Comparison of ENCODE assay signal across 7 cellular contexts in genomic region chr17:44344939-44345496, GRCh38. TPM values are rescaled to one million over a fixed set of nuclear protein-coding genes. Genes with fewer than 3 reads are reported as not detected.
DNase-seq lines count a peak whose midpoint lies in the region; ATAC-seq and TF ChIP-seq lines count a peak whose summit lies in the region.

GRN (plus strand) TSS chr17:44345302; CDS start chr17:44349165, 3,863 bp downstream.

- no peaks in the 10 kb centered on the region for H3K9me3 ChIP-seq in breast epithelium
- H3K9me3 ChIP-seq in iPS-18c (ENCODE audit: control insufficient read depth, insufficient read depth, low read length) = no peaks in the 10 kb centered on the region
- no peaks in the 10 kb centered on the region for H3K9me3 ChIP-seq in skeletal muscle tissue (ENCODE audit: control insufficient read depth in 3 of 3, low read length in 3 of 3)

- intact Hi-C loops in breast epithelium (cut with DNase I; ENCODE audit: low total_unique reads) = no loop called here

- H3K27ac ChIP-seq in VCaP (peak within 1 kb of the TSS; percentile 80), breast epithelium (peak within 1 kb of the TSS; percentile 81 to 92), skeletal muscle tissue (ENCODE audit: low read depth, low read length) (peak within 1 kb of the TSS; percentile 81)

- DNase-seq in NCI-H2171 treated with DMSO at 0.1 percent for 48 hours (lab: John Stamatoyannopoulos, UW) = peak; percentile 99
- DNase-seq in breast epithelium (ENCODE audit: low spot score in 2 of 2) = peak; percentile 90 to 98

- peak within 1 kb of the TSS; percentile 91 to 94 (median 94) for H3K9ac ChIP-seq in skeletal muscle tissue (ENCODE audit: low read depth in 1 of 3, low read length in 3 of 3)

- H3K27me3 ChIP-seq in breast epithelium (no peaks in the 10 kb centered on the region), skeletal muscle tissue (ENCODE audit: control insufficient read depth in 3 of 3, insufficient read depth in 3 of 3, low read length in 3 of 3) (no peaks in the 10 kb centered on the region)

- TF ChIP-seq POLR2A in breast epithelium (IDR thresholded peaks at IDR 0.05) = peak; percentile 33

- TF ChIP-seq CTCF in VCaP (conservative IDR thresholded peaks at IDR 0.05) (no peak), breast epithelium (IDR thresholded peaks at IDR 0.05) (no peak)

- ATAC-seq in GM18508 (IDR thresholded peaks at IDR 0.05; ENCODE audit: insufficient read depth, unreplicated experiment) (peak; percentile 45), HG03045 (IDR thresholded peaks at IDR 0.05; ENCODE audit: unreplicated experiment) (peak; percentile 71)

- H3K36me3 ChIP-seq in breast epithelium (no peaks in the 10 kb centered on the region), skeletal muscle tissue (ENCODE audit: control insufficient read depth in 3 of 3, insufficient read depth in 3 of 3, low read length in 3 of 3) (peaks cover 5 to 11% (median 8%) of the 10 kb centered on the region in 3 donors)

- peak within 1 kb of the TSS; percentile 68 to 84 (median 77) for H3K4me3 ChIP-seq in breast epithelium
- peak within 1 kb of the TSS; percentile 88 for H3K4me3 ChIP-seq in iPS-18c (ENCODE audit: insufficient read depth, low read depth, low read length)
- peak within 1 kb of the TSS; percentile 95 to 99 (median 96) for H3K4me3 ChIP-seq in skeletal muscle tissue (ENCODE audit: low read length in 3 of 3)

- H3K4me1 ChIP-seq in breast epithelium = no peaks in the 10 kb centered on the region
- H3K4me1 ChIP-seq in skeletal muscle tissue (ENCODE audit: control insufficient read depth in 3 of 3, insufficient read depth in 3 of 3, low read length in 3 of 3) = peaks cover 16 to 32% (median 17%) of the 10 kb centered on the region in 3 donors

RNA-seq across cellular contexts. Expression of gene GRN, which starts in this region (rescaled TPM):
- total RNA-seq in breast epithelium (100 to 1,000 TPM; 166 to 372 (median 252) TPM), skeletal muscle tissue (270 TPM)

Comparison
In these comparisons a context has a peak if more than half of its experiments do, and no peak if none do; other contexts are left out.
1. Peak in every context shown above with its lines: DNase-seq, ATAC-seq, H3K4me3 ChIP-seq and H3K27ac ChIP-seq.